ENCODE assay signal across 20 cellular contexts in the genomic region with DNA sequence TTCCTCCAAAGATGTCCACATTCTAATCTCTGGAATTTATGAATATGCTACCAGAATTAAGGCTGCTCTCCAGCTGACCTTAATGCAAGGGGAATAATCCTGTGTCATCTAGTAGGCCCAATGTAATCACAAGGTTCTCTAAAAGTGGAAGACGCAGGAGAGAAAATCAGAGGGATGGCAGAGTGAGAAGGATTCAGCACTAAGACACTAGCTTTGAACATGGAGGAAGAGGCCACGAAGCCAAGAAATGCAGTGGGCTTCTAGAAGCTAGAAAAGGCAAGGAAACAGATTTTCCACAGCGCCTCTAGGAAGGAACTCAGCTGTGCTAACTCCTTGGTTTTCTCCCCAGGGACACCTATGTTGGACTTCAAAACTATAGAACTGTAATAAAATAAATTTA.
DNase-seq lines count a peak whose midpoint lies in the region; ATAC-seq, FAIRE-seq and TF ChIP-seq lines count a peak whose summit lies in the region.
"Had no signal": no experiment of that assay in that cellular context is flagged by ENCODE, and none has a peak within 500 bp of the region (broad histone marks: within the 10 kb centered on the region; RNA-seq: fewer than 3 reads in every experiment).

No MANE protein-coding gene starts in this region.

- H3K14ac ChIP-seq in mesenchymal stem cell (ENCODE audit: low read length in 2 of 2), result no peak overlapping the region

- no peak overlapping the region for H4K8ac ChIP-seq in mesenchymal stem cell (ENCODE audit: low read length)

- 96% methylated on average over 3 of the region's 3 CpGs for WGBS in mesenchymal stem cell

- H3K79me2 ChIP-seq in PC-3 (ENCODE audit: low read length) (peaks cover 39% of the 10 kb centered on the region), astrocyte (ENCODE audit: insufficient read depth, low read length) (peaks cover 27% of the 10 kb centered on the region)

- H3K36me3 ChIP-seq in PC-3 (ENCODE audit: low read depth, low read length), result no peaks in the 10 kb centered on the region; the same call in 1 of the 2 replicates
- no peaks in the 10 kb centered on the region for H3K36me3 ChIP-seq in astrocyte (ENCODE audit: insufficient read depth, low read length)
- H3K36me3 ChIP-seq in mesenchymal stem cell (ENCODE audit: control insufficient read depth in 1 of 2, insufficient read depth in 2 of 2, low read depth in 1 of 2, low read length in 2 of 2), result no peaks in the 10 kb centered on the region

- H4K91ac ChIP-seq in mesenchymal stem cell (ENCODE audit: low read length), result no peak overlapping the region

- H3K9me3 Mint-ChIP-seq in Calu3 (ENCODE audit: low read depth, unreplicated experiment) (no peaks in the 10 kb centered on the region), astrocyte (ENCODE audit: unreplicated experiment) (no peaks in the 10 kb centered on the region)
- H3K9me3 Mint-ChIP-seq in activated naive CD4-positive, alpha-beta T cell treated with anti-CD3 and anti-CD28 coated beads, Interleukin-2, amount 10 ng/mL, durations not matched to agents 7 days and 5 days, result peaks cover 2% of the 10 kb centered on the region

- no peak for TF ChIP-seq POLR2A in H54 (IDR thresholded peaks at IDR 0.05; ENCODE audit: low read depth, low read length)

- H3K9me3 ChIP-seq in PC-3 (ENCODE audit: low read length) (no peaks in the 10 kb centered on the region), astrocyte (ENCODE audit: insufficient read depth, low read depth, low read length) (no peaks in the 10 kb centered on the region), mesenchymal stem cell (ENCODE audit: control insufficient read depth, low read length) (no peaks in the 10 kb centered on the region)
- H3K9me3 ChIP-seq: Caco-2 had no signal

- no peak for TF ChIP-seq CTCF in Calu3 (IDR thresholded peaks at IDR 0.05; ENCODE audit: unreplicated experiment)
- no peak for TF ChIP-seq CTCF in PC-3 (conservative IDR thresholded peaks at IDR 0.05; ENCODE audit: low read depth, low read length)
- TF ChIP-seq CTCF in astrocyte (IDR thresholded peaks at IDR 0.05; ENCODE audit: insufficient read depth, low read depth, low read length), result no peak

- intact Hi-C loops in Calu3 (cut with micrococcal nuclease; ENCODE audit: unreplicated experiment) (loop anchor here (5.0 to 10.0 kb wide), 2 partner anchors 184 to 229 kb away; no protein-coding TSS in a partner anchor), PC-3 (cut with micrococcal nuclease) (loop anchor here (5.0 to 10.0 kb wide), 2 partner anchors 189 to 709 kb away; partner anchors contain the start of gene NDST3)

- H3K4me1 ChIP-seq in PC-3 (ENCODE audit: insufficient read depth, low read length), result peaks cover 28% of the 10 kb centered on the region
- H3K4me1 ChIP-seq in astrocyte (ENCODE audit: insufficient read depth, low read length), result peaks cover 23% of the 10 kb centered on the region
- H3K4me1 ChIP-seq in mesenchymal stem cell (ENCODE audit: control insufficient read depth, insufficient read depth, low read depth, low read length), result no peaks in the 10 kb centered on the region
- H3K4me1 ChIP-seq: Caco-2 had no signal

- H3K9me2 ChIP-seq in PC-3 (replicated peaks; ENCODE audit: low read length), result no peaks in the 10 kb centered on the region

- no peak for FAIRE-seq in astrocyte (lab: Jason Lieb, UNC)
- no peak for FAIRE-seq in H54 (lab: Jason Lieb, UNC)

- H3K4me3 Mint-ChIP-seq in Calu3 (ENCODE audit: low read depth, unreplicated experiment), result no peak overlapping the region
- peak overlapping the region; percentile 89 for H3K4me3 Mint-ChIP-seq in astrocyte (ENCODE audit: unreplicated experiment)
- no peak overlapping the region for H3K4me3 Mint-ChIP-seq in activated naive CD4-positive, alpha-beta T cell treated with anti-CD3 and anti-CD28 coated beads, Interleukin-2, amount 10 ng/mL, durations not matched to agents 7 days and 5 days
- H3K4me3 Mint-ChIP-seq: CD4-positive, alpha-beta T cell had no signal

- no peak overlapping the region for H2BK5ac ChIP-seq in mesenchymal stem cell (ENCODE audit: low read depth, low read length, poor library complexity, severe bottlenecking)

- peaks cover 28% of the 10 kb centered on the region for H3K4me1 Mint-ChIP-seq in Calu3 (ENCODE audit: low read depth, unreplicated experiment)
- H3K4me1 Mint-ChIP-seq in astrocyte (ENCODE audit: low read depth, unreplicated experiment), result peaks cover 27% of the 10 kb centered on the region
- no peaks in the 10 kb centered on the region for H3K4me1 Mint-ChIP-seq in activated naive CD4-positive, alpha-beta T cell treated with anti-CD3 and anti-CD28 coated beads, Interleukin-2, amount 10 ng/mL, durations not matched to agents 7 days and 5 days

- peak overlapping the region; percentile 94 for H3K9ac ChIP-seq in PC-3 (ENCODE audit: low read length)
- peak overlapping the region; percentile 77 for H3K9ac ChIP-seq in astrocyte (ENCODE audit: low read length)
- H3K9ac ChIP-seq in mesenchymal stem cell (ENCODE audit: low read length), result no peak overlapping the region

- no peak for ATAC-seq in PC-3
- ATAC-seq: SK-N-SH treated with all-trans-retinoic acid at 6 μM for 48 hours had no signal

- H2BK15ac ChIP-seq in mesenchymal stem cell (ENCODE audit: low read depth, poor library complexity, severe bottlenecking), result no peak overlapping the region

- CTCF ChIA-PET in Calu3 (lab: Charles Lee) (no interaction called here), PC-3 (lab: Charles Lee) (no interaction called here)
- CTCF ChIA-PET in activated naive CD4-positive, alpha-beta T cell treated with anti-CD3 and anti-CD28 coated beads, Interleukin-2, amount 10 ng/mL, durations not matched to agents 7 days and 5 days (lab: Charles Lee), result no interaction called here

- H3K23ac ChIP-seq in mesenchymal stem cell (ENCODE audit: low read length in 2 of 2), result no peak overlapping the region

- peak overlapping the region; percentile 71 for H3K4me2 ChIP-seq in PC-3 (ENCODE audit: low read length)
- H3K4me2 ChIP-seq in astrocyte (ENCODE audit: low read length), result peak overlapping the region; percentile 82
- no peak overlapping the region for H3K4me2 ChIP-seq in mesenchymal stem cell (ENCODE audit: low read length, poor library complexity, severe bottlenecking)

- H3K27me3 Mint-ChIP-seq in Calu3 (ENCODE audit: unreplicated experiment) (no peaks in the 10 kb centered on the region), astrocyte (ENCODE audit: low read depth, unreplicated experiment) (no peaks in the 10 kb centered on the region)
- H3K27me3 Mint-ChIP-seq in activated naive CD4-positive, alpha-beta T cell treated with anti-CD3 and anti-CD28 coated beads, Interleukin-2, amount 10 ng/mL, durations not matched to agents 7 days and 5 days, result no peaks in the 10 kb centered on the region
- H3K27me3 Mint-ChIP-seq: CD4-positive, alpha-beta T cell had no signal

- POLR2A ChIA-PET in PC-3 (lab: Charles Lee; ENCODE audit: unreplicated experiment), result no interaction called here

- DNase-seq in Calu3 (no peak), PC-3 (peak; percentile 6), astrocyte (ENCODE audit: low read depth) (no peak), mesenchymal stem cell (peak; percentile 18), NK-92 (lab: John Stamatoyannopoulos, UW; ENCODE audit: unreplicated experiment) (no peak), H54 (ENCODE audit: insufficient read length, low spot score) (no peak)
- no peak for DNase-seq in stimulated activated CD4-positive, alpha-beta T cell treated with anti-CD3 and anti-CD28 coated beads, Interleukin-1b, Interleukin-23, amount 100 ng/mL, for 48 hours
- no peak for DNase-seq in activated naive CD4-positive, alpha-beta T cell treated with anti-CD3 and anti-CD28 coated beads, Interleukin-2, amount 10 ng/mL, durations not matched to agents 7 days and 5 days
- DNase-seq: Caco-2; CD4-positive, alpha-beta T cell; DMS53; H7; NCI-H1048; NCI-H1436; NCI-H1930; NCI-H345; NCI-H524 treated with DMSO at 0.1 percent for 48 hours; Right ventricle myocardium superior had no signal

- H4K20me1 ChIP-seq in PC-3 (ENCODE audit: low read length), result no peaks in the 10 kb centered on the region
- H4K20me1 ChIP-seq in astrocyte (ENCODE audit: insufficient read depth, low read length), result no peaks in the 10 kb centered on the region

- no peak overlapping the region for H2AK5ac ChIP-seq in mesenchymal stem cell (ENCODE audit: low read length, severe bottlenecking)

- H3K4me3 ChIP-seq in PC-3 (ENCODE audit: low read length), result peak overlapping the region; percentile 70
- peak overlapping the region; percentile 56 for H3K4me3 ChIP-seq in astrocyte (ENCODE audit: insufficient read depth, low read depth, low read length)
- H3K4me3 ChIP-seq in mesenchymal stem cell (ENCODE audit: insufficient read depth in 1 of 2, low read depth in 1 of 2, low read length in 2 of 2), result no peak overlapping the region

- H3K27ac ChIP-seq in PC-3 (ENCODE audit: low read length) (peak overlapping the region; percentile 99), astrocyte (ENCODE audit: low read depth, low read length) (peak overlapping the region; percentile 93), mesenchymal stem cell (ENCODE audit: low read length, poor library complexity, severe bottlenecking) (peak overlapping the region; percentile 45)
- H3K27ac ChIP-seq: HL-60 had no signal

- H3K36me3 Mint-ChIP-seq in Calu3 (ENCODE audit: insufficient read depth, unreplicated experiment) (no peaks in the 10 kb centered on the region), astrocyte (ENCODE audit: low read depth, unreplicated experiment) (no peaks in the 10 kb centered on the region)
- no peaks in the 10 kb centered on the region for H3K36me3 Mint-ChIP-seq in activated naive CD4-positive, alpha-beta T cell treated with anti-CD3 and anti-CD28 coated beads, Interleukin-2, amount 10 ng/mL, durations not matched to agents 7 days and 5 days

- no peak overlapping the region for H2BK120ac ChIP-seq in mesenchymal stem cell (ENCODE audit: low read depth, low read length)

- H3K27me3 ChIP-seq in PC-3 (ENCODE audit: low read length) (no peaks in the 10 kb centered on the region), astrocyte (ENCODE audit: insufficient read depth, low read length) (no peaks in the 10 kb centered on the region), mesenchymal stem cell (ENCODE audit: control insufficient read depth in 1 of 2, insufficient read depth in 1 of 2, low read length in 2 of 2) (no peaks in the 10 kb centered on the region)

- H2BK12ac ChIP-seq in mesenchymal stem cell (ENCODE audit: low read length in 2 of 2), result peak overlapping the region in 1 of 2 experiments; percentile 15

- BruUV-seq in Calu3 (replicated peaks; lab: Mats Ljungman, UMichigan) (no TSS peak), PC-3 (replicated peaks; lab: Mats Ljungman, UMichigan) (no TSS peak)

- H2AFZ ChIP-seq in PC-3 (ENCODE audit: low read length) (no peak overlapping the region), astrocyte (ENCODE audit: low read depth, low read length) (no peak overlapping the region), mesenchymal stem cell (ENCODE audit: low read depth, low read length) (no peak overlapping the region)

- no peak overlapping the region for H3K18ac ChIP-seq in mesenchymal stem cell (ENCODE audit: low read depth in 1 of 2, low read length in 2 of 2)

- no peak overlapping the region for H3K4ac ChIP-seq in mesenchymal stem cell (ENCODE audit: low read depth in 1 of 2, low read length in 2 of 2)

- peaks cover 11% of the 10 kb centered on the region for H3F3A ChIP-seq in PC-3 (ENCODE audit: low read length, unreplicated experiment)

- H3K79me1 ChIP-seq in mesenchymal stem cell (replicated peaks; ENCODE audit: low read length, poor library complexity, severe bottlenecking), result no peaks in the 10 kb centered on the region

- peak overlapping the region; percentile 95 for H3K27ac Mint-ChIP-seq in Calu3 (ENCODE audit: unreplicated experiment)
- H3K27ac Mint-ChIP-seq in astrocyte (ENCODE audit: unreplicated experiment), result peak overlapping the region; percentile 97
- no peak overlapping the region for H3K27ac Mint-ChIP-seq in activated naive CD4-positive, alpha-beta T cell treated with anti-CD3 and anti-CD28 coated beads, Interleukin-2, amount 10 ng/mL, durations not matched to agents 7 days and 5 days
- H3K27ac Mint-ChIP-seq: CD4-positive, alpha-beta T cell had no signal

Comparison
In these comparisons a context has a peak if more than half of its experiments do, and no peak if none do; other contexts are left out.
1. DNase-seq: peak in PC-3 (single experiment) and mesenchymal stem cell (single experiment); none in Calu3 (single experiment), astrocyte (single experiment), stimulated activated CD4-positive, alpha-beta T cell treated with anti-CD3 and anti-CD28 coated beads, Interleukin-1b, Interleukin-23, amount 100 ng/mL, for 48 hours (single experiment), NK-92 (single experiment), activated naive CD4-positive, alpha-beta T cell treated with anti-CD3 and anti-CD28 coated beads, Interleukin-2, amount 10 ng/mL, durations not matched to agents 7 days and 5 days (single experiment) and H54 (single experiment).
2. H3K27ac ChIP-seq: peak in every context shown above with its lines; median percentile 99 in PC-3; 93 in astrocyte; 45 in mesenchymal stem cell.
3. H3K4me3 ChIP-seq: peak in PC-3 (single experiment) and astrocyte (single experiment); none in mesenchymal stem cell (0 of 2).